Comparison of ENCODE assay signal across 9 cellular contexts in the genomic region with DNA sequence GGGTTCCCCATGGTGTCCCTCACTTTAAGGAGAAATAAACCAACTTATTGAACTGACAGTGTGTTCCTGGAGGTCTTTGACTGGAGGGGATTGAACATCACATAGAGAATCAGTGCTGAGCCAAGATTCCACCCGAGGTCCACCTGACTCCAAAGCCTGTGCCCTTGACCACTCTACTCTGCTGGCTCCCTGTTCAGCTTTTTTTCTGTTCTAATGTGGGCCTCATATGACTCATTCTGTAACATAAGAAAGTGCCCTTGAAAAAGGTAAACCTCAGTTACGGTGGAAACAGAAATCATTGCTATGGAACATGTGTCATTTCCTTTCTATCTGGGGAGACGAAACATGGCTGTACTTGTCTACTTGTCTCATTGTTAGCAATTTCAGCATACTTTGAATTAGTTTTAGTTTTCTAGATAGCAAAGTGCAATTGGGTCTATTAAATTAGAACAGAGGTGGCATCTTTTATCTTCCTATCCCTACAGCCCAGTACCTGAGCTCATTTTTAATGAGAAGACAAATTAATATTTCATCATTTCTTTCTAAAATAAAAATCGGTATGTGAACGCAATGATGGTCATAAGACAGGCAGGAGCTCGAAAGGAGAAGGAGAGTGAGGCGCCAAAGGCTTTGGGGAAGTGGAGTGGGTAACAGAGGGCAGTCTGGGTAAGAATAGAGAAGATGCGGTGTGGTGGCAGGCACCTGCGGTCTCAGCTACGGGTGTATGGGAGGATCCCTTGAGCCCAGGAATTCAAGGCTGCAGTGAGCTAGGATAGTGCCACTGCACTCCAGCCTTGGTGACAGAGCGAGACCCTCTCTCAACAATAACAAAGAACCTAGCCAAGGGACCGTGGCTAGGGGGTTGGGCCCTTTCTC. TPM values are rescaled to one million over a fixed set of nuclear protein-coding genes. Genes with fewer than 3 reads are reported as not detected.
DNase-seq lines count a peak whose midpoint lies in the region; ATAC-seq lines count a peak whose summit lies in the region.
"Had no signal": no experiment of that assay in that cellular context is flagged by ENCODE, and none has a peak within 500 bp of the region (broad histone marks: within the 10 kb centered on the region; RNA-seq: fewer than 3 reads in every experiment).

No MANE protein-coding gene starts in this region.

- peaks cover 26% of the 10 kb centered on the region for H3K27me3 ChIP-seq in CD8-positive, alpha-beta memory T cell (ENCODE audit: insufficient read depth, low read length, poor library complexity, severe bottlenecking)

- peak overlapping the region in 1 of 8 donors; percentile 0 for H3K27ac Mint-ChIP-seq in CD8-positive, alpha-beta memory T cell

- peaks cover 10% of the 10 kb centered on the region for H3K4me1 ChIP-seq in CD8-positive, alpha-beta memory T cell (ENCODE audit: insufficient read depth, low read length)

- no peaks in the 10 kb centered on the region for H3K9me3 Mint-ChIP-seq in CD8-positive, alpha-beta memory T cell

- H3K9me3 ChIP-seq in CD8-positive, alpha-beta memory T cell (ENCODE audit: low read length) = no peaks in the 10 kb centered on the region
- H3K9me3 ChIP-seq: lower lobe of right lung had no signal

- no peaks in the 10 kb centered on the region for H3K36me3 ChIP-seq in CD8-positive, alpha-beta memory T cell (ENCODE audit: insufficient read depth, low read length)
- H3K36me3 ChIP-seq: lower lobe of right lung had no signal

- POLR2A ChIA-PET in CD8-positive, alpha-beta memory T cell (lab: Charles Lee) = no interaction called here

- no peak overlapping the region for H3K27ac ChIP-seq in CD8-positive, alpha-beta memory T cell (ENCODE audit: low read depth, low read length)

- H3K36me3 Mint-ChIP-seq in CD8-positive, alpha-beta memory T cell = no peaks in the 10 kb centered on the region

- H3K4me3 ChIP-seq in CD8-positive, alpha-beta memory T cell (ENCODE audit: low read length) = no peak overlapping the region
- H3K4me3 ChIP-seq in iPS-11a (ENCODE audit: low read depth, low read length) = peak overlapping the region; percentile 63

- H3K27me3 Mint-ChIP-seq in CD8-positive, alpha-beta memory T cell = peaks cover 53 to 74% of the 10 kb centered on the region in 2 donors

- peaks cover 18 to 27% (median 22%) of the 10 kb centered on the region in 3 donors for H3K4me1 Mint-ChIP-seq in CD8-positive, alpha-beta memory T cell

- CTCF ChIA-PET in CD8-positive, alpha-beta memory T cell (lab: Charles Lee) = interaction anchor here (1.8 kb wide), 1 partner anchor 27 kb away, joined by 4 read pairs; no protein-coding TSS in a partner anchor

- DNase-seq in CD8-positive, alpha-beta memory T cell = no peak
- DNase-seq in UCSD-AML1 (lab: John Stamatoyannopoulos, UW; ENCODE audit: unreplicated experiment) (peak; percentile 7), NCI-H1694 treated with DMSO at 0.1 percent for 48 hours (lab: John Stamatoyannopoulos, UW) (no peak), NCI-H1436 (lab: John Stamatoyannopoulos, UW) (no peak)
- DNase-seq in stimulated activated CD4-positive, alpha-beta T cell treated with anti-CD3 and anti-CD28 coated beads, Interleukin-4, amount 100 ng/mL, for 4 hours = no peak
- DNase-seq: lower lobe of right lung had no signal

- peak overlapping the region; percentile 74 to 90 (median 80) for H3K4me3 Mint-ChIP-seq in CD8-positive, alpha-beta memory T cell

- peak; percentile 68 for ATAC-seq in GM19438 (IDR thresholded peaks at IDR 0.05; ENCODE audit: low read depth, unreplicated experiment)
- peak; percentile 72 for ATAC-seq in HG03280 (IDR thresholded peaks at IDR 0.05; ENCODE audit: unreplicated experiment)

RNA-seq across cellular contexts. Expression of a gene that starts 1.5 kb away (rescaled TPM):
- 1 to 10 TPM; 3.7 to 3.9 TPM for total RNA-seq in CD8-positive, alpha-beta memory T cell
- polyA plus RNA-seq in CD8-positive, alpha-beta memory T cell = 0.26 TPM
